In the genomic region with DNA sequence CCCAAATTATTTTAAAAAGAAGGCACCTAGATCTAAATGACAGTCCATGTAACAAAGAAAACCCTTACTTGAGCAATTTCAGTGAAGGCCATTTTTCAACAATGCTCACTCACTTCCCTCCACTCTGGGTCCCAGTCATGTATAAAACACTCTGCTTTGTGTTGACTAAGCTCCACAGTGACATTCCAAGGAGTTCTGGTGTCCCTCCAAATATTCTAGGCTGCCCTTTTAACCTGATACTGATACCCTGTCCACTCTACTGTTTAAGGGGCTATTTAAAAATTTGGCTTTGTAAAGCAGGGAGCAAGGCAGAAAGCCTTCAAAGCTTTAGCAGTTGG, we compare ENCODE assay signal across 9 cellular contexts.
DNase-seq lines count a peak whose midpoint lies in the region; ATAC-seq lines count a peak whose summit lies in the region.
"Had no signal": no experiment of that assay in that cellular context is flagged by ENCODE, and none has a peak within 500 bp of the region (broad histone marks: within the 10 kb centered on the region; RNA-seq: fewer than 3 reads in every experiment).

No MANE protein-coding gene starts in this region.

- intact Hi-C loops in left ventricle myocardium superior (cut with micrococcal nuclease), result loop anchor here (2.0 to 10.0 kb wide), 2 partner anchors 195 to 225 kb away; no protein-coding TSS in a partner anchor
- intact Hi-C loops in activated CD4-positive, alpha-beta T cell treated with anti-CD3 and anti-CD28 coated beads for 36 hours (cut with DNase I, micrococcal nuclease), result loop anchor here (1.0 to 2.0 kb wide), 5 partner anchors 73 to 227 kb away; no protein-coding TSS in a partner anchor

- DNase-seq in AG08396 (ENCODE audit: low spot score), result peak; percentile 24
- no peak for DNase-seq in left ventricle myocardium superior
- no peak for DNase-seq in CD1c-positive myeloid dendritic cell (ENCODE audit: extremely low spot score)
- DNase-seq in naive thymus-derived CD8-positive, alpha-beta T cell, result no peak
- no peak for DNase-seq in NOMO-1 treated with DMSO at 0.1 percent for 48 hours (lab: John Stamatoyannopoulos, UW; ENCODE audit: unreplicated experiment)
- no peak for DNase-seq in activated CD4-positive, alpha-beta T cell treated with anti-CD3 and anti-CD28 coated beads for 36 hours

- no peaks in the 10 kb centered on the region for H3K36me3 Mint-ChIP-seq in naive thymus-derived CD8-positive, alpha-beta T cell
- no peaks in the 10 kb centered on the region for H3K36me3 Mint-ChIP-seq in activated CD4-positive, alpha-beta T cell treated with anti-CD3 and anti-CD28 coated beads for 36 hours (ENCODE audit: low read depth)
- H3K36me3 Mint-ChIP-seq: CD4-positive, CD25-positive, alpha-beta regulatory T cell had no signal

- ATAC-seq in GM21723 (IDR thresholded peaks at IDR 0.05; ENCODE audit: unreplicated experiment) (peak; percentile 15), HG03571 (IDR thresholded peaks at IDR 0.05; ENCODE audit: unreplicated experiment) (peak; percentile 33), left ventricle myocardium superior (peak; percentile 35)
- ATAC-seq in naive thymus-derived CD8-positive, alpha-beta T cell, result no peak
- ATAC-seq in activated CD4-positive, alpha-beta T cell treated with anti-CD3 and anti-CD28 coated beads for 36 hours, result no peak

- H3K27ac Mint-ChIP-seq in naive thymus-derived CD8-positive, alpha-beta T cell, result no peak overlapping the region
- H3K27ac Mint-ChIP-seq in activated CD4-positive, alpha-beta T cell treated with anti-CD3 and anti-CD28 coated beads for 36 hours, result no peak overlapping the region

- CTCF ChIA-PET in activated CD4-positive, alpha-beta T cell treated with anti-CD3 and anti-CD28 coated beads for 36 hours (lab: Charles Lee), result interaction anchor here (0.6 to 8.0 kb wide), 36 partner anchors 8 to 254 kb away, joined by 3 to 161 read pairs (median 5); partner anchors contain the start of gene GADD45A

- H3K27me3 Mint-ChIP-seq in naive thymus-derived CD8-positive, alpha-beta T cell, result peaks cover 3 to 30% (median 15%) of the 10 kb centered on the region in 5 donors
- peaks cover 13% of the 10 kb centered on the region for H3K27me3 Mint-ChIP-seq in activated CD4-positive, alpha-beta T cell treated with anti-CD3 and anti-CD28 coated beads for 36 hours

- POLR2A ChIA-PET in naive thymus-derived CD8-positive, alpha-beta T cell (lab: Charles Lee), result interaction anchor here (1.1 to 1.6 kb wide), 2 partner anchors 74 to 197 kb away, joined by 3 to 5 read pairs; partner anchors contain the start of gene GADD45A
- POLR2A ChIA-PET in activated CD4-positive, alpha-beta T cell treated with anti-CD3 and anti-CD28 coated beads for 36 hours (lab: Charles Lee), result interaction anchor here (0.6 to 0.8 kb wide), 2 partner anchors 59 to 198 kb away, joined by 3 read pairs; no protein-coding TSS in a partner anchor

- no peak overlapping the region for H3K4me3 Mint-ChIP-seq in naive thymus-derived CD8-positive, alpha-beta T cell
- H3K4me3 Mint-ChIP-seq in activated CD4-positive, alpha-beta T cell treated with anti-CD3 and anti-CD28 coated beads for 36 hours, result no peak overlapping the region
- H3K4me3 Mint-ChIP-seq: CD4-positive, CD25-positive, alpha-beta regulatory T cell had no signal

- peaks cover 0 to 5% (median under 1%) of the 10 kb centered on the region in 4 donors for H3K4me1 Mint-ChIP-seq in naive thymus-derived CD8-positive, alpha-beta T cell
- no peaks in the 10 kb centered on the region for H3K4me1 Mint-ChIP-seq in activated CD4-positive, alpha-beta T cell treated with anti-CD3 and anti-CD28 coated beads for 36 hours

- H3K9me3 Mint-ChIP-seq in naive thymus-derived CD8-positive, alpha-beta T cell, result no peaks in the 10 kb centered on the region
- no peaks in the 10 kb centered on the region for H3K9me3 Mint-ChIP-seq in activated CD4-positive, alpha-beta T cell treated with anti-CD3 and anti-CD28 coated beads for 36 hours (ENCODE audit: low read depth)
- H3K9me3 Mint-ChIP-seq: CD4-positive, CD25-positive, alpha-beta regulatory T cell had no signal

Comparison
In these comparisons a context has a peak if more than half of its experiments do, and no peak if none do; other contexts are left out.
1. ATAC-seq: peak in GM21723 (single experiment), HG03571 (single experiment) and left ventricle myocardium superior (single experiment); none in naive thymus-derived CD8-positive, alpha-beta T cell (0 of 2) and activated CD4-positive, alpha-beta T cell treated with anti-CD3 and anti-CD28 coated beads for 36 hours (single experiment).